9 cellular contexts compared by ENCODE assay signal in genomic region chr1:19469004-19469403, GRCh38. TPM values are rescaled to one million over a fixed set of nuclear protein-coding genes. Genes with fewer than 3 reads are reported as not detected.
A peak's percentile ranks its signal among the peaks of the same experiment; 100 is the strongest.
DNase-seq lines count a peak whose midpoint lies in the region; ATAC-seq and TF ChIP-seq lines count a peak whose summit lies in the region.
"Had no signal": no experiment of that assay in that cellular context is flagged by ENCODE, and none has a peak within 500 bp of the region (broad histone marks: within the 10 kb centered on the region; RNA-seq: fewer than 3 reads in every experiment).

No MANE protein-coding gene starts in this region.

- DNase-seq in colonic mucosa (no peak), neuronal stem cell (ENCODE audit: low spot score) (no peak), ACHN (no peak), NCI-H2227 (lab: John Stamatoyannopoulos, UW; ENCODE audit: unreplicated experiment) (no peak)
- no peak for DNase-seq in stimulated activated CD4-positive, alpha-beta T cell treated with anti-CD3 and anti-CD28 coated beads, Interleukin-4, amount 100 ng/mL, for 4 hours
- DNase-seq: NCI-H1417 treated with DMSO at 0.1 percent for 48 hours had no signal

- no peak overlapping the region for H3K4ac ChIP-seq in neuronal stem cell (ENCODE audit: low read length)

- H2BK5ac ChIP-seq in neuronal stem cell (ENCODE audit: low read length): peak overlapping the region; percentile 2

- no CpG with 5 or more reads among the region's 7 CpGs for WGBS in neuronal stem cell (ENCODE audit: extremely low coverage in 2 of 2, insufficient read length in 2 of 2, insufficient replicate concordance in 1 of 2), 2 donors

- H3K36me3 ChIP-seq in BLaER1 treated with 17β-estradiol and CSF1 and Interleukin-3, amounts not matched to agents 10 nM and 100 nM: peaks cover 17 to 65% (median 50%) of the 10 kb centered on the region in 11 experiments; a peak in 20 of 22 replicates
- H3K36me3 ChIP-seq in colonic mucosa (no peaks in the 10 kb centered on the region), neuronal stem cell (replicated peaks in 1 of 2; ENCODE audit: control insufficient read depth in 2 of 2, insufficient read depth in 2 of 2, low read length in 2 of 2) (peaks cover 3 to 50% of the 10 kb centered on the region in 2 donors)

- intact Hi-C loops in colonic mucosa (cut with DNase I): no loop called here

- H2BK15ac ChIP-seq in neuronal stem cell (ENCODE audit: low read length): no peak overlapping the region

- no peak overlapping the region for H2AFZ ChIP-seq in neuronal stem cell (ENCODE audit: low read length)

- peaks cover 7% of the 10 kb centered on the region for H3K79me1 ChIP-seq in neuronal stem cell (ENCODE audit: low read depth, low read length)

- peak overlapping the region; percentile 65 to 87 (median 76) for H3K27ac ChIP-seq in BLaER1 treated with 17β-estradiol and CSF1 and Interleukin-3, amounts not matched to agents 10 nM and 100 nM
- H3K27ac ChIP-seq in colonic mucosa (peak overlapping the region; percentile 92), neuronal stem cell (replicated peaks; ENCODE audit: low read length) (no peak overlapping the region)

- H4K8ac ChIP-seq in neuronal stem cell (ENCODE audit: low read depth, low read length): no peak overlapping the region

- H3K4me2 ChIP-seq in BLaER1 treated with 17β-estradiol and CSF1 and Interleukin-3, amounts not matched to agents 10 nM and 100 nM: peak overlapping the region; percentile 73 to 98 (median 93)
- no peak overlapping the region for H3K4me2 ChIP-seq in neuronal stem cell (ENCODE audit: insufficient read depth, low read length, poor library complexity, severe bottlenecking)

- no peaks in the 10 kb centered on the region; a peak in 1 of 22 replicates for H3K27me3 ChIP-seq in BLaER1 treated with 17β-estradiol and CSF1 and Interleukin-3, amounts not matched to agents 10 nM and 100 nM
- H3K27me3 ChIP-seq in colonic mucosa (no peaks in the 10 kb centered on the region), neuronal stem cell (ENCODE audit: control insufficient read depth in 3 of 3, insufficient read depth in 3 of 3, low read depth in 1 of 3, low read length in 3 of 3) (no peaks in the 10 kb centered on the region)

- no peaks in the 10 kb centered on the region for H3K9me3 ChIP-seq in BLaER1 treated with 17β-estradiol and CSF1 and Interleukin-3, amounts not matched to agents 10 nM and 100 nM (replicated peaks in 1 of 11)
- no peaks in the 10 kb centered on the region for H3K9me3 ChIP-seq in colonic mucosa
- no peaks in the 10 kb centered on the region for H3K9me3 ChIP-seq in neuronal stem cell (replicated peaks in 1 of 2; ENCODE audit: control insufficient read depth in 2 of 2, insufficient read depth in 1 of 2, low read depth in 1 of 2, low read length in 2 of 2)

- peak overlapping the region in 8 of 10 experiments; percentile 21 to 54 (median 37); a peak in 13 of 20 replicates for H3K4me3 ChIP-seq in BLaER1 treated with 17β-estradiol and CSF1 and Interleukin-3, amounts not matched to agents 10 nM and 100 nM
- H3K4me3 ChIP-seq in colonic mucosa: peak overlapping the region; percentile 10
- H3K4me3 ChIP-seq in neuronal stem cell (ENCODE audit: low read length in 2 of 2): no peak overlapping the region

- no peak overlapping the region for H4K91ac ChIP-seq in neuronal stem cell (ENCODE audit: low read depth, low read length, poor library complexity)

- H2AK5ac ChIP-seq in neuronal stem cell (ENCODE audit: low read depth, low read length): no peak overlapping the region

- H2BK12ac ChIP-seq in neuronal stem cell (ENCODE audit: low read length): no peak overlapping the region

- H3K23ac ChIP-seq in neuronal stem cell (ENCODE audit: low read depth, low read length, poor library complexity): no peak overlapping the region

- TF ChIP-seq CTCF in colonic mucosa (IDR thresholded peaks at IDR 0.05): no peak

- no peak overlapping the region for H3K18ac ChIP-seq in neuronal stem cell (ENCODE audit: low read length)

- in situ Hi-C loops in ACHN (cut with HindIII; ENCODE audit: low pct_ligation_motif_present, low pct_unique_long_range_greater_than_20kb, low sequenced_read_pairs): no loop called here

- H2BK120ac ChIP-seq in neuronal stem cell (ENCODE audit: low read depth, low read length): no peak overlapping the region

- ATAC-seq in HG02798 (IDR thresholded peaks at IDR 0.05; ENCODE audit: poor library complexity, unreplicated experiment) (peak; percentile 9), HG03354 (IDR thresholded peaks at IDR 0.05; ENCODE audit: poor library complexity, severe bottlenecking, unreplicated experiment) (no peak)

- no peak overlapping the region for H3K14ac ChIP-seq in neuronal stem cell (ENCODE audit: low read length)

- H3K4me1 ChIP-seq in BLaER1 treated with 17β-estradiol and CSF1 and Interleukin-3, amounts not matched to agents 10 nM and 100 nM: peaks cover 52 to 99% (median 85%) of the 10 kb centered on the region in 10 experiments
- H3K4me1 ChIP-seq in colonic mucosa (peaks cover 34% of the 10 kb centered on the region), neuronal stem cell (ENCODE audit: control insufficient read depth in 2 of 2, insufficient read depth in 1 of 2, low read depth in 1 of 2, low read length in 2 of 2) (peaks cover 3 to 26% of the 10 kb centered on the region in 2 donors)

- H4K20me1 ChIP-seq in BLaER1 treated with 17β-estradiol and CSF1 and Interleukin-3, amounts not matched to agents 10 nM and 100 nM: peaks cover 92 to 100% (median 98%) of the 10 kb centered on the region in 11 experiments

- peak overlapping the region; percentile 45 to 77 (median 66); a peak in 21 of 22 replicates for H3K9ac ChIP-seq in BLaER1 treated with 17β-estradiol and CSF1 and Interleukin-3, amounts not matched to agents 10 nM and 100 nM
- H3K9ac ChIP-seq in colonic mucosa (ENCODE audit: low read depth in 2 of 2, low read length in 2 of 2): peak overlapping the region; percentile 17 to 88
- no peak overlapping the region for H3K9ac ChIP-seq in neuronal stem cell (ENCODE audit: low read depth, low read length, poor library complexity)

RNA-seq across cellular contexts. Expression of gene CAPZB, which starts 16.3 kb away (rescaled TPM):
- total RNA-seq in colonic mucosa: 100 to 1,000 TPM; 397 to 407 TPM
- 295 TPM for polyA plus RNA-seq in neuronal stem cell (2013, experiment 1 of 2)
- 299 TPM for polyA plus RNA-seq in neuronal stem cell (2013, experiment 2 of 2)

Comparison
In these comparisons a context has a peak if more than half of its experiments do, and no peak if none do; other contexts are left out.
1. H3K4me3 ChIP-seq: peak in BLaER1 treated with 17β-estradiol and CSF1 and Interleukin-3, amounts not matched to agents 10 nM and 100 nM (8 of 10) and colonic mucosa (single experiment); none in neuronal stem cell (0 of 2).